Comparison of ENCODE assay signal across 9 cellular contexts in the genomic region with DNA sequence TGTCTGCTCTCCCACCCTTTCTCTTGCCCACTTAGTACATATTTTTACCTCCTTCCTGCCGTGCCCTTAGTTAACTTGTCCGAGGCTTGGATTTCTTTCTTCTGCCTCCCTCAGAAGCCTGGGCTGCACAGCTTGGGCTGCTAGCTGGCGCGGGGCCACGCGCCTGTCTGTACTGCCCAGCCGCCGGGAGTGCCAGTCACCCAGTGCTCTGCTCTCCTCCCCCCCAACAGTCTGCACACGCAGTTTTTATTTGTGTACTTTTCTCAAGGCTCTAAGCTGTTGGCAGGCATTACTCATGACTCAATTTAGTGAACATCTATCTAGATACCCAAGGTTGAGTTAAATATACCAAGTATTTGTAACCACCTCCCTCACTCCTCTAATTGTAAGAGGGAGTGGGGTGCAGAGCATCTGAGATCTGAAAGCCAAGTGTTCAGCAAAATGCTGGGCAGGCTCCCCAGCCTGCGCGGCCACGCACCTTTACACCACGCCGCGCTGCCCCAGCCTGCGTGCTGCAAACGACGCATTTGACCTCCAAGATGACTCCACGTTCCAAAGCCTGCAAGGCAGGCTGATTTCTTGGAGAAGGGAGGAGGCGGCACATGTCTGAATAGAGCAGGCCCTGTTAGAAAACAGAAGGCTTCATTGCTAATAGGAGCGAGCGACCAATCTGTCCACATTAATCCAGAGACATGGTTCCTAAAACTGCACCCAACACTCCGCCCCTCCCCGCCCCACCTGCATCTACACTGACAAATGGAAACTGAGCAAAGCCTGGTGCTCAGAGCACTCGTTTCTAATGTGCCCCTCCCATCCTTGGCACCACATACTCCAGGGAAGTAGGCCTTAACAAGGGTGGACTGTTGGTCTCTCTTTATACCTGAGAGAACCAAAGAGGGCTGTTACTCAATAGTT. TPM values are rescaled to one million over a fixed set of nuclear protein-coding genes. Genes with fewer than 3 reads are reported as not detected.
A peak's percentile ranks its signal among the peaks of the same experiment; 100 is the strongest.
DNase-seq lines count a peak whose midpoint lies in the region; ATAC-seq and TF ChIP-seq lines count a peak whose summit lies in the region.
"Had no signal": no experiment of that assay in that cellular context is flagged by ENCODE, and none has a peak within 500 bp of the region (broad histone marks: within the 10 kb centered on the region; RNA-seq: fewer than 3 reads in every experiment).

No MANE protein-coding gene starts in this region.

- H3K4me3 ChIP-seq in brain microvascular endothelial cell (ENCODE audit: low read depth, low read length): no peak overlapping the region
- peak overlapping the region; percentile 29 to 44 for H3K4me3 ChIP-seq in tibial artery
- H3K4me3 ChIP-seq: cardiac muscle cell had no signal

- H3K27me3 ChIP-seq in brain microvascular endothelial cell (replicated peaks) (no peaks in the 10 kb centered on the region), tibial artery (no peaks in the 10 kb centered on the region)
- H3K27me3 ChIP-seq: cardiac muscle cell had no signal

- DNase-seq in DMS53 (lab: John Stamatoyannopoulos, UW) (peak; percentile 70), DMS53 treated with DMSO at 0.1 percent for 48 hours (lab: John Stamatoyannopoulos, UW; ENCODE audit: unreplicated experiment) (no peak), brain microvascular endothelial cell (peak; percentile 69), kidney tubule cell (ENCODE audit: low spot score) (peak; percentile 75), tibial artery (peak; percentile 63 to 95), posterior vena cava (ENCODE audit: low spot score) (no peak)
- DNase-seq in stimulated activated CD4-positive, alpha-beta T cell treated with anti-CD3 and anti-CD28 coated beads, Interleukin-1b, Interleukin-23, amount 100 ng/mL, for 48 hours: no peak

- H3K27ac ChIP-seq in brain microvascular endothelial cell (no peak overlapping the region), tibial artery (peak overlapping the region; percentile 79 to 86)
- H3K27ac ChIP-seq: cardiac muscle cell had no signal

- TF ChIP-seq CTCF in brain microvascular endothelial cell (IDR thresholded peaks at IDR 0.05; ENCODE audit: low read depth, low read length, missing control alignments) (no peak), tibial artery (IDR thresholded peaks at IDR 0.05) (no peak)

- no peak for ATAC-seq in GM18498 (IDR thresholded peaks at IDR 0.05; ENCODE audit: unreplicated experiment)

- intact Hi-C loops in tibial artery (cut with DNase I; ENCODE audit: low total_unique reads) (loop anchor here (5.0 kb wide), 2 partner anchors 66 to 96 kb away; partner anchors contain the start of gene DCP1B), posterior vena cava (cut with DNase I) (loop anchor here (2.0 to 10.0 kb wide), 2 partner anchors 140 to 282 kb away; no protein-coding TSS in a partner anchor)

- in situ Hi-C loops in brain microvascular endothelial cell (cut with HindIII; ENCODE audit: low pct_ligation_motif_present, low sequenced_read_pairs): loop anchor here (25.0 kb wide), 1 partner anchor 124 kb away; the partner anchor contains the start of gene LRTM2

- H3K9me3 ChIP-seq in tibial artery: no peaks in the 10 kb centered on the region

- H3K4me1 ChIP-seq in tibial artery: peaks cover 4 to 70% (median 49%) of the 10 kb centered on the region in 4 donors

- H3K36me3 ChIP-seq in brain microvascular endothelial cell (replicated peaks) (peaks cover 4% of the 10 kb centered on the region), tibial artery (peaks cover 5 to 27% (median 18%) of the 10 kb centered on the region in 3 donors)
- H3K36me3 ChIP-seq: cardiac muscle cell had no signal

RNA-seq across cellular contexts. Expression of gene CACNA2D4, which starts 18.2 kb away (rescaled TPM):
- total RNA-seq in posterior vena cava: 1 to 10 TPM; 5.9 to 7.3 TPM

Comparison
In these comparisons a context has a peak if more than half of its experiments do, and no peak if none do; other contexts are left out.
1. DNase-seq: peak in DMS53 (single experiment), brain microvascular endothelial cell (single experiment), kidney tubule cell (single experiment) and tibial artery (2 of 2); none in DMS53 treated with DMSO at 0.1 percent for 48 hours (single experiment), posterior vena cava (single experiment) and stimulated activated CD4-positive, alpha-beta T cell treated with anti-CD3 and anti-CD28 coated beads, Interleukin-1b, Interleukin-23, amount 100 ng/mL, for 48 hours (single experiment).